In the genomic region with DNA sequence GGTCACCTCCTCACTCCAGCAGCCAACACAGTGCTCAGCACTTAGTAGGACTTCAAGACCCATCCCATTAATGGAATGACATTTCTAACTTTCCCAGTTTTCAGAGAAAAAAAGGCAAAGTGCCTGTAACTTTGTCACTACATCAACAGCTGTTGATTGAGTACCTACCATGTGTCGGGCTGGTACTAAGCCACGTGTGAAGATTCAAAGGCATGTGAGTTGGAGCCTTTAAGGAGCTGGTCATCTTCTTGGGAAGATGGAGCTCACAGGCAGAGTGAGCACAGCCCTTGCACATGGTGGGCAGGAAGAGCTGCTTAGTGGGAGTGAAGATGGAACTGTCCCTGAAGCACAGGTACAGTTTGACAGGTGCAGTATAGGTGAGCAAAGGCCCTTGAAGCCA, we compare ENCODE assay signal across 24 cellular contexts.
A peak's percentile ranks its signal among the peaks of the same experiment; 100 is the strongest.
DNase-seq lines count a peak whose midpoint lies in the region; ATAC-seq lines count a peak whose summit lies in the region.
"Had no signal": no experiment of that assay in that cellular context is flagged by ENCODE, and none has a peak within 500 bp of the region (broad histone marks: within the 10 kb centered on the region; RNA-seq: fewer than 3 reads in every experiment).

No MANE protein-coding gene starts in this region.

- H3K4me1 Mint-ChIP-seq in stimulated activated naive CD8-positive, alpha-beta T cell treated with anti-CD3 and anti-CD28 coated beads, Interleukin-15, Interleukin-2, amounts not matched to agents 100 ng/mL and 50 ng/mL, for 24 hours (ENCODE audit: low read depth), result peaks cover 26% of the 10 kb centered on the region
- H3K4me1 Mint-ChIP-seq in stimulated activated naive CD8-positive, alpha-beta T cell treated with anti-CD3 and anti-CD28 coated beads, Interleukin-15, amount 100 ng/mL, for 72 hours, result peaks cover 38% of the 10 kb centered on the region
- peaks cover 17% of the 10 kb centered on the region for H3K4me1 Mint-ChIP-seq in activated naive CD8-positive, alpha-beta T cell treated with anti-CD3 and anti-CD28 coated beads, Interleukin-2, amount 50 U/mL, for 24 hours

- peak overlapping the region; percentile 86 for H3K27ac Mint-ChIP-seq in stimulated activated naive CD8-positive, alpha-beta T cell treated with anti-CD3 and anti-CD28 coated beads, Interleukin-15, Interleukin-2, amounts not matched to agents 100 ng/mL and 50 ng/mL, for 24 hours
- no peak overlapping the region for H3K27ac Mint-ChIP-seq in stimulated activated naive CD8-positive, alpha-beta T cell treated with anti-CD3 and anti-CD28 coated beads, Interleukin-15, amount 100 ng/mL, for 72 hours
- H3K27ac Mint-ChIP-seq in activated naive CD8-positive, alpha-beta T cell treated with anti-CD3 and anti-CD28 coated beads, Interleukin-2, amount 50 U/mL, for 24 hours, result peak overlapping the region; percentile 59
- H3K27ac Mint-ChIP-seq: activated naive CD4-positive, alpha-beta T cell treated with anti-CD3 and anti-CD28 coated beads for 36 hours; dendritic cell treated with granulocyte-macrophage colony-stimulating factor and Interleukin-4, amounts not matched to agents 40 ng/mL and 50 ng/mL, for 4 days; memory B cell; progenitor cell of endocrine pancreas had no signal

- ATAC-seq in stimulated activated naive CD8-positive, alpha-beta T cell treated with anti-CD3 and anti-CD28 coated beads, Interleukin-15, amount 100 ng/mL, for 72 hours, result no peak
- no peak for ATAC-seq in activated naive CD8-positive, alpha-beta T cell treated with anti-CD3 and anti-CD28 coated beads, Interleukin-2, amount 50 U/mL, for 24 hours
- ATAC-seq in HG03378 (IDR thresholded peaks at IDR 0.05; ENCODE audit: unreplicated experiment), result no peak
- ATAC-seq: gastrocnemius medialis, HCT116 had no signal

- H3K36me3 Mint-ChIP-seq in stimulated activated naive CD8-positive, alpha-beta T cell treated with anti-CD3 and anti-CD28 coated beads, Interleukin-15, Interleukin-2, amounts not matched to agents 100 ng/mL and 50 ng/mL, for 24 hours (ENCODE audit: low read depth), result no peaks in the 10 kb centered on the region
- no peaks in the 10 kb centered on the region for H3K36me3 Mint-ChIP-seq in activated naive CD8-positive, alpha-beta T cell treated with anti-CD3 and anti-CD28 coated beads, Interleukin-2, amount 50 U/mL, for 24 hours (ENCODE audit: low read depth)
- H3K36me3 Mint-ChIP-seq: memory B cell had no signal

- H3K4me3 Mint-ChIP-seq in stimulated activated naive CD8-positive, alpha-beta T cell treated with anti-CD3 and anti-CD28 coated beads, Interleukin-15, Interleukin-2, amounts not matched to agents 100 ng/mL and 50 ng/mL, for 24 hours, result no peak overlapping the region
- no peak overlapping the region for H3K4me3 Mint-ChIP-seq in stimulated activated naive CD8-positive, alpha-beta T cell treated with anti-CD3 and anti-CD28 coated beads, Interleukin-15, amount 100 ng/mL, for 72 hours
- H3K4me3 Mint-ChIP-seq in activated naive CD8-positive, alpha-beta T cell treated with anti-CD3 and anti-CD28 coated beads, Interleukin-2, amount 50 U/mL, for 24 hours, result no peak overlapping the region
- H3K4me3 Mint-ChIP-seq: activated naive CD4-positive, alpha-beta T cell treated with anti-CD3 and anti-CD28 coated beads for 36 hours; dendritic cell treated with granulocyte-macrophage colony-stimulating factor and Interleukin-4, amounts not matched to agents 40 ng/mL and 50 ng/mL, for 4 days; memory B cell had no signal

- peaks cover 3% of the 10 kb centered on the region for H3K27me3 Mint-ChIP-seq in stimulated activated naive CD8-positive, alpha-beta T cell treated with anti-CD3 and anti-CD28 coated beads, Interleukin-15, Interleukin-2, amounts not matched to agents 100 ng/mL and 50 ng/mL, for 24 hours
- H3K27me3 Mint-ChIP-seq in stimulated activated naive CD8-positive, alpha-beta T cell treated with anti-CD3 and anti-CD28 coated beads, Interleukin-15, amount 100 ng/mL, for 72 hours, result peaks cover 8% of the 10 kb centered on the region
- peaks cover 3% of the 10 kb centered on the region for H3K27me3 Mint-ChIP-seq in activated naive CD8-positive, alpha-beta T cell treated with anti-CD3 and anti-CD28 coated beads, Interleukin-2, amount 50 U/mL, for 24 hours

- DNase-seq in stimulated activated naive CD8-positive, alpha-beta T cell treated with anti-CD3 and anti-CD28 coated beads, Interleukin-15, amount 100 ng/mL, for 72 hours, result no peak
- no peak for DNase-seq in activated naive CD8-positive, alpha-beta T cell treated with anti-CD3 and anti-CD28 coated beads, Interleukin-2, amount 50 U/mL, for 24 hours
- no peak for DNase-seq in retina
- no peak for DNase-seq in NCI-H2171 (lab: John Stamatoyannopoulos, UW)
- DNase-seq: gastrocnemius medialis, KBM-7, MM.1S, NCI-H1417, NCI-H2029 treated with DMSO at 0.1 percent for 48 hours, NCI-H226, NCI-H748 treated with DMSO at 0.1 percent for 48 hours, SJCRH30 had no signal

- H3K27ac ChIP-seq in layer of hippocampus (ENCODE audit: low read depth, low read length), result peak overlapping the region; percentile 54
- H3K27ac ChIP-seq: ascending aorta, gastrocnemius medialis, hepatocyte, neutrophil, SJCRH30, tibial nerve had no signal

- no peaks in the 10 kb centered on the region for H3K9me3 Mint-ChIP-seq in stimulated activated naive CD8-positive, alpha-beta T cell treated with anti-CD3 and anti-CD28 coated beads, Interleukin-15, Interleukin-2, amounts not matched to agents 100 ng/mL and 50 ng/mL, for 24 hours
- H3K9me3 Mint-ChIP-seq in stimulated activated naive CD8-positive, alpha-beta T cell treated with anti-CD3 and anti-CD28 coated beads, Interleukin-15, amount 100 ng/mL, for 72 hours, result no peaks in the 10 kb centered on the region
- no peaks in the 10 kb centered on the region for H3K9me3 Mint-ChIP-seq in activated naive CD8-positive, alpha-beta T cell treated with anti-CD3 and anti-CD28 coated beads, Interleukin-2, amount 50 U/mL, for 24 hours
- H3K9me3 Mint-ChIP-seq: activated naive CD4-positive, alpha-beta T cell treated with anti-CD3 and anti-CD28 coated beads for 36 hours; dendritic cell treated with granulocyte-macrophage colony-stimulating factor and Interleukin-4, amounts not matched to agents 40 ng/mL and 50 ng/mL, for 4 days; memory B cell had no signal

- no peaks in the 10 kb centered on the region for H3K27me3 ChIP-seq in layer of hippocampus (ENCODE audit: control insufficient read depth, insufficient read depth, low read length)
- H3K27me3 ChIP-seq: ascending aorta, gastrocnemius medialis, hepatocyte, neutrophil, SJCRH30, tibial nerve had no signal

Comparison
In these comparisons a context has a peak if more than half of its experiments do, and no peak if none do; other contexts are left out.
1. H3K27ac Mint-ChIP-seq: peak in stimulated activated naive CD8-positive, alpha-beta T cell treated with anti-CD3 and anti-CD28 coated beads, Interleukin-15, Interleukin-2, amounts not matched to agents 100 ng/mL and 50 ng/mL, for 24 hours (single experiment) and activated naive CD8-positive, alpha-beta T cell treated with anti-CD3 and anti-CD28 coated beads, Interleukin-2, amount 50 U/mL, for 24 hours (single experiment); none in stimulated activated naive CD8-positive, alpha-beta T cell treated with anti-CD3 and anti-CD28 coated beads, Interleukin-15, amount 100 ng/mL, for 72 hours (0 of 2).